Comparison of ENCODE assay signal across 1 cellular context in genomic region chr21:42652527-42653491, GRCh38.
A peak's percentile ranks its signal among the peaks of the same experiment; 100 is the strongest.
TF ChIP-seq lines count a peak whose summit lies in the region.

No MANE protein-coding gene starts in this region.

TF ChIP-seq in HepG2, 621 proteins besides CTCF, POLR2A, EP300 and RAD21 (continued from another document):
- TF ChIP-seq, protein P1, sequence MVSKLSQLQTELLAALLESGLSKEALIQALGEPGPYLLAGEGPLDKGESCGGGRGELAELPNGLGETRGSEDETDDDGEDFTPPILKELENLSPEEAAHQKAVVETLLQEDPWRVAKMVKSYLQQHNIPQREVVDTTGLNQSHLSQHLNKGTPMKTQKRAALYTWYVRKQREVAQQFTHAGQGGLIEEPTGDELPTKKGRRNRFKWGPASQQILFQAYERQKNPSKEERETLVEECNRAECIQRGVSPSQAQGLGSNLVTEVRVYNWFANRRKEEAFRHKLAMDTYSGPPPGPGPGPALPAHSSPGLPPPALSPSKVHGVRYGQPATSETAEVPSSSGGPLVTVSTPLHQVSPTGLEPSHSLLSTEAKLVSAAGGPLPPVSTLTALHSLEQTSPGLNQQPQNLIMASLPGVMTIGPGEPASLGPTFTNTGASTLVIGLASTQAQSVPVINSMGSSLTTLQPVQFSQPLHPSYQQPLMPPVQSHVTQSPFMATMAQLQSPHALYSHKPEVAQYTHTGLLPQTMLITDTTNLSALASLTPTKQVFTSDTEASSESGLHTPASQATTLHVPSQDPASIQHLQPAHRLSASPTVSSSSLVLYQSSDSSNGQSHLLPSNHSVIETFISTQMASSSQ (IDR thresholded peaks at IDR 0.05; ENCODE audit: low read depth), result no peak
- TF ChIP-seq, protein P1 (CRISPR knock-in tag; IDR thresholded peaks at IDR 0.05; ENCODE audit: borderline replicate concordance), result 0 out of 2 replicates have a peak, but pooled peaks have one; percentile 21
- TF ChIP-seq MEF2D (CRISPR knock-in tag; IDR thresholded peaks at IDR 0.05) (no peak), ZNF350 (CRISPR knock-in tag; IDR thresholded peaks at IDR 0.05; ENCODE audit: borderline replicate concordance, low read depth) (peak; percentile 23; the same call in 1 of the 2 replicates), ZNF451 (CRISPR knock-in tag; IDR thresholded peaks at IDR 0.05) (no peak)
